18 cellular contexts compared by ENCODE assay signal in the genomic region with DNA sequence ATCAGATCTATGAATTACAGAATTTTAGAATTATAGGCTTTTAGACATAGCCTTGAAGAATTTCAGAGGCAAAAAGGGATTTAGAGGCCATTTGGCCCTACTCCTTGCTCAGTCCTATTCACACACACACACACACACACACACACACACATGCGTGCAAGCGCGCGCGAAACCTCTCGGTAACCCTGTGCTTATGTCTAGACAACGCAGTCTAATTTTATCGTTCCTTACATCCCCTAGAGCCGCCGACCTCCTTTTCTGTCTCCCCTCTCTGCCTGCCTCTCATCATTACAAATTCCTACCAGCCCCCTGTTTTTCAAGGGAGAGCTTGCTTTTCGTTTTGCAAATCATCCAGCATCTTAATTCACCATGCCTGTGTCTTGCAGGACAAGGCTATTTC.
"Had no signal": no experiment of that assay in that cellular context is flagged by ENCODE, and none has a peak within 500 bp of the region (broad histone marks: within the 10 kb centered on the region; RNA-seq: fewer than 3 reads in every experiment).

No MANE protein-coding gene starts in this region.

- DNase-seq: activated gamma-delta T cell; activated T-cell treated with anti-CD3 and anti-CD28 coated beads, Interleukin-2, amount 50 U/mL, for 4 hours; amygdala; brain microvascular endothelial cell; heart left ventricle; naive thymus-derived CD4-positive, alpha-beta T cell; nucleus accumbens; right cardiac atrium; stimulated activated naive CD8-positive, alpha-beta T cell treated with anti-CD3 and anti-CD28 coated beads, Interleukin-15, Interleukin-2, amounts not matched to agents 100 U/mL and 50 U/mL, for 24 hours; T1000 had no signal

- H3K4me3 ChIP-seq: heart left ventricle, SK-N-MC, smooth muscle cell had no signal

- H3K9me3 Mint-ChIP-seq: activated T-cell treated with anti-CD3 and anti-CD28 coated beads, Interleukin-2, amount 50 U/mL, for 4 hours; dendritic cell treated with granulocyte-macrophage colony-stimulating factor and Interleukin-4, amounts not matched to agents 40 ng/mL and 50 ng/mL, for 4 days; T-cell had no signal

- H3K4me1 ChIP-seq: heart left ventricle had no signal

- H3K27ac ChIP-seq: brain microvascular endothelial cell, heart left ventricle, SK-N-MC had no signal

- ATAC-seq: activated CD4-positive, CD25-positive, alpha-beta regulatory T cell treated with anti-CD3 and anti-CD28 coated beads, Interleukin-2, amount 50 U/mL, for 24 hours; activated T-cell treated with anti-CD3 and anti-CD28 coated beads, Interleukin-2, amount 50 U/mL, for 4 hours; heart left ventricle; left lobe of liver; naive thymus-derived CD4-positive, alpha-beta T cell; right cardiac atrium; stimulated activated naive CD8-positive, alpha-beta T cell treated with anti-CD3 and anti-CD28 coated beads, Interleukin-15, Interleukin-2, amounts not matched to agents 100 U/mL and 50 U/mL, for 24 hours; T-cell had no signal

- H3K36me3 ChIP-seq: brain microvascular endothelial cell, heart left ventricle had no signal

- H3K9me3 ChIP-seq: heart left ventricle had no signal

- H3K36me3 Mint-ChIP-seq: activated naive CD8-positive, alpha-beta T cell; naive thymus-derived CD4-positive, alpha-beta T cell; T-cell had no signal

- H3K27ac Mint-ChIP-seq: activated naive CD8-positive, alpha-beta T cell; dendritic cell treated with granulocyte-macrophage colony-stimulating factor and Interleukin-4, amounts not matched to agents 40 ng/mL and 50 ng/mL, for 4 days; naive thymus-derived CD4-positive, alpha-beta T cell; progenitor cell of endocrine pancreas; T-cell had no signal

- H3K4me3 Mint-ChIP-seq: activated naive CD8-positive, alpha-beta T cell; activated T-cell treated with anti-CD3 and anti-CD28 coated beads, Interleukin-2, amount 50 U/mL, for 4 hours; dendritic cell treated with granulocyte-macrophage colony-stimulating factor and Interleukin-4, amounts not matched to agents 40 ng/mL and 50 ng/mL, for 4 days; naive thymus-derived CD4-positive, alpha-beta T cell; T-cell had no signal

- H3K4me1 Mint-ChIP-seq: naive thymus-derived CD4-positive, alpha-beta T cell; T-cell had no signal

- H3K4me2 ChIP-seq: smooth muscle cell had no signal

- H3K27me3 ChIP-seq: brain microvascular endothelial cell had no signal
